8 cellular contexts compared by ENCODE assay signal in genomic region chr2:17309741-17310339, GRCh38.
DNase-seq lines count a peak whose midpoint lies in the region; ATAC-seq and TF ChIP-seq lines count a peak whose summit lies in the region.

No MANE protein-coding gene starts in this region.

- CTCF ChIA-PET in activated CD8-positive, alpha-beta T cell treated with anti-CD3 and anti-CD28 coated beads for 36 hours (lab: Charles Lee) = interaction anchor here (0.7 to 1.7 kb wide), 6 partner anchors 8 to 536 kb away, joined by 3 to 6 read pairs (median 4); no protein-coding TSS in a partner anchor

- peak; percentile 74 for ATAC-seq in GM19438 (IDR thresholded peaks at IDR 0.05; ENCODE audit: low read depth, unreplicated experiment)
- ATAC-seq in HG03196 (IDR thresholded peaks at IDR 0.05; ENCODE audit: unreplicated experiment) = peak; percentile 66
- no peak for ATAC-seq in activated CD8-positive, alpha-beta T cell treated with anti-CD3 and anti-CD28 coated beads for 36 hours

- H3K36me3 Mint-ChIP-seq in activated CD8-positive, alpha-beta T cell treated with anti-CD3 and anti-CD28 coated beads for 36 hours (ENCODE audit: low read depth) = no peaks in the 10 kb centered on the region

- no peak overlapping the region for H3K27ac Mint-ChIP-seq in activated CD8-positive, alpha-beta T cell treated with anti-CD3 and anti-CD28 coated beads for 36 hours

- peak; percentile 53 for DNase-seq in DMS53 treated with DMSO at 0.1 percent for 48 hours (lab: John Stamatoyannopoulos, UW; ENCODE audit: unreplicated experiment)
- peak; percentile 33 for DNase-seq in NCI-H2171 (lab: John Stamatoyannopoulos, UW)
- peak; percentile 19 for DNase-seq in activated CD8-positive, alpha-beta T cell treated with anti-CD3 and anti-CD28 coated beads for 36 hours
- peak; percentile 63 for DNase-seq in iPS DF 19.7 (ENCODE audit: low read depth, low spot score)
- DNase-seq in superior temporal gyrus (ENCODE audit: extremely low spot score) = peak; percentile 67
- DNase-seq in stimulated activated CD4-positive, alpha-beta T cell treated with anti-CD3 and anti-CD28 coated beads, Interleukin-4, amount 100 ng/mL, for 1 hour = no peak

- peaks cover 2% of the 10 kb centered on the region for H3K27me3 Mint-ChIP-seq in activated CD8-positive, alpha-beta T cell treated with anti-CD3 and anti-CD28 coated beads for 36 hours

- intact Hi-C loops in activated CD8-positive, alpha-beta T cell treated with anti-CD3 and anti-CD28 coated beads for 36 hours (cut with micrococcal nuclease) = no loop called here

- peaks cover 4% of the 10 kb centered on the region for H3K4me1 Mint-ChIP-seq in activated CD8-positive, alpha-beta T cell treated with anti-CD3 and anti-CD28 coated beads for 36 hours (ENCODE audit: low read depth)

- H3K4me3 Mint-ChIP-seq in activated CD8-positive, alpha-beta T cell treated with anti-CD3 and anti-CD28 coated beads for 36 hours = no peak overlapping the region

- H3K9me3 Mint-ChIP-seq in activated CD8-positive, alpha-beta T cell treated with anti-CD3 and anti-CD28 coated beads for 36 hours = no peaks in the 10 kb centered on the region

- peak; percentile 37 for TF ChIP-seq CTCF in activated CD8-positive, alpha-beta T cell treated with anti-CD3 and anti-CD28 coated beads for 36 hours (IDR thresholded peaks at IDR 0.05)

- POLR2A ChIA-PET in activated CD8-positive, alpha-beta T cell treated with anti-CD3 and anti-CD28 coated beads for 36 hours (lab: Charles Lee) = no interaction called here
